In genomic region chr15:67383903-67384302, GRCh38 we compare ENCODE assay signal across 1 cellular context.
TF ChIP-seq lines count a peak whose summit lies in the region.

No MANE protein-coding gene starts in this region.

TF ChIP-seq in H1, 55 proteins besides CTCF, POLR2A, EP300 and RAD21 (continued from another document):
- TF ChIP-seq ATF2 (IDR thresholded peaks at IDR 0.05; ENCODE audit: low read length) (no peak), PHF8 (conservative IDR thresholded peaks at IDR 0.05; ENCODE audit: low read depth, low read length) (no peak)
